Comparison of ENCODE assay signal across 28 cellular contexts in genomic region chr12:34190054-34190453, GRCh38.
"Had no signal": no experiment of that assay in that cellular context is flagged by ENCODE, and none has a peak within 500 bp of the region (broad histone marks: within the 10 kb centered on the region; RNA-seq: fewer than 3 reads in every experiment).

No MANE protein-coding gene starts in this region.

- H3K9me3 Mint-ChIP-seq: activated naive CD4-positive, alpha-beta T cell treated with anti-CD3 and anti-CD28 coated beads, Interleukin-2, amount 50 U/mL, for 24 hours; activated T-cell treated with anti-CD3 and anti-CD28 coated beads, Interleukin-2, amount 50 U/mL, for 24 hours; activated T-helper 2 cell treated with anti-CD3 and anti-CD28 coated beads, Interferon-gamma antibody, Interleukin-2, Interleukin-4, amounts not matched to agents 10 μg/mL and 5 μg/mL and 100 μg/mL, durations not matched to agents 14 hours and 24 hours and 36 hours had no signal

- H3K4me1 ChIP-seq: adrenal gland, body of pancreas, breast epithelium, Peyer's patch had no signal

- H3K36me3 ChIP-seq: adrenal gland, breast epithelium, Peyer's patch, WERI-Rb-1 had no signal

- H3K27me3 ChIP-seq: adrenal gland, body of pancreas, breast epithelium, Peyer's patch had no signal

- H3K27ac Mint-ChIP-seq: activated CD8-positive, alpha-beta T cell treated with anti-CD3 and anti-CD28 coated beads, Interleukin-2, amount 10 ng/mL, durations not matched to agents 7 days and 5 days; activated naive CD4-positive, alpha-beta T cell treated with anti-CD3 and anti-CD28 coated beads, Interleukin-2, amount 50 U/mL, for 24 hours; activated T-cell treated with anti-CD3 and anti-CD28 coated beads, Interleukin-2, amount 50 U/mL, for 24 hours; activated T-helper 2 cell treated with anti-CD3 and anti-CD28 coated beads, Interferon-gamma antibody, Interleukin-2, Interleukin-4, amounts not matched to agents 10 μg/mL and 5 μg/mL and 100 μg/mL, durations not matched to agents 14 hours and 24 hours and 36 hours had no signal

- H3K4me3 Mint-ChIP-seq: activated CD8-positive, alpha-beta T cell treated with anti-CD3 and anti-CD28 coated beads, Interleukin-2, amount 10 ng/mL, durations not matched to agents 7 days and 5 days; activated naive CD4-positive, alpha-beta T cell treated with anti-CD3 and anti-CD28 coated beads, Interleukin-2, amount 50 U/mL, for 24 hours; activated T-cell treated with anti-CD3 and anti-CD28 coated beads, Interleukin-2, amount 50 U/mL, for 24 hours had no signal

- H3K4me1 Mint-ChIP-seq: activated naive CD4-positive, alpha-beta T cell treated with anti-CD3 and anti-CD28 coated beads, Interleukin-2, amount 50 U/mL, for 24 hours had no signal

- DNase-seq: activated CD4-positive, alpha-beta T cell treated with anti-CD3 and anti-CD28 coated beads for 1 hour; activated CD4-positive, alpha-beta T cell treated with anti-CD3 and anti-CD28 coated beads for 48 hours; activated CD4-positive, alpha-beta T cell treated with anti-CD3 and anti-CD28 coated beads, Interleukin-2, amount 50 U/mL, for 48 hours; activated CD4-positive, CD25-positive, alpha-beta regulatory T cell; activated CD8-positive, alpha-beta T cell treated with anti-CD3 and anti-CD28 coated beads, Interleukin-2, amount 10 ng/mL, durations not matched to agents 7 days and 5 days; activated gamma-delta T cell; activated naive CD4-positive, alpha-beta T cell treated with Interleukin-2 at 50 U/mL for 16 hours; activated T-cell treated with anti-CD3 and anti-CD28 coated beads, Interleukin-2, amount 50 U/mL, for 24 hours; adrenal gland; body of pancreas; NCI-H1105 treated with DMSO at 0.1 percent for 48 hours; NCI-H1436; NCI-H1694 treated with DMSO at 0.1 percent for 48 hours; NCI-H2029; NCI-H345; NCI-H524 treated with DMSO at 0.1 percent for 48 hours; NK-92 treated with Interleukin-12 subunit alpha and Interleukin-12 subunit beta, amount 100 ng/mL, for 24 hours; PC-3; Peyer's patch; SIG-M5; SW 1271; T1000; WERI-Rb-1 had no signal

- ATAC-seq: activated CD8-positive, alpha-beta T cell treated with anti-CD3 and anti-CD28 coated beads, Interleukin-2, amount 10 ng/mL, durations not matched to agents 7 days and 5 days; body of pancreas; PC-3; Right ventricle myocardium inferior had no signal

- H3K4me3 ChIP-seq: adrenal gland, body of pancreas, breast epithelium, Peyer's patch had no signal

- H3K36me3 Mint-ChIP-seq: activated naive CD4-positive, alpha-beta T cell treated with anti-CD3 and anti-CD28 coated beads, Interleukin-2, amount 50 U/mL, for 24 hours had no signal

- H3K27ac ChIP-seq: adrenal gland, body of pancreas, breast epithelium, Peyer's patch, RWPE1, WERI-Rb-1 had no signal

- H3K9me3 ChIP-seq: adrenal gland, body of pancreas, breast epithelium, Peyer's patch had no signal
